Comparison of ENCODE assay signal across 1 cellular context in the genomic region with DNA sequence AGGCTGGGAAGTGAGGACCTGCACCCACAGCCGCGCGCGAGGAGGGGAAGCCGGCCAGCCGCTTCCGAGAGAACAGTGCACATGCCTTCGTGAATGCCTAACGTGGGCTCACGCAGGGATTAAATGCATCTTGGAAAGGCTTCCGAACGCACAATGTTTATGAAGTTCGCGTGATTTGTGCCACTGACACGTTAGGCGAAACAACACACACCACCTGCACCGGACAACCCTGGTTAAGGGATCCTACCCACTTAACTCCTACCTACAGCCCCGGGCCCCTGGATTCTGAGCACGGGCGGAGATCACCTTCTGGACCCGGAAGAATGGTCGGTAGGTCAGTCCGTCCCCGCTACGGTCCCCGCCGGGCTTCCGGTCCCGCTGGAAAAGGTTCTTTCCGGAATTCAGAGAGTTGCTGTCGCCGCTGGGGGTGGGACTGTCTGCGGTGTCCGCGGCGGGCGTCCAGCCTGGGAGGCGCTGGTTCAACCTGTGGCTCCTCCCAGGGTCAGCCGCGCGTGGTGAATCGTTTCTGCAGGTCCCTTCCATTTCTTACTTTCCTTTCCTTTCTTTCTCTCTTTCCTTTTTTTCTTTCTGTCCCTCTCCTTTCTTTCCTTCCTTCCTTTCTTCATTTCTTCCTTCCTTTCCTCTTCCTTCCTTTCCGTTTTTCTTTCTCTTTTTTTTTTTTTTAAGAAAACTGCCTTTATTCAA.
TF ChIP-seq lines count a peak whose summit lies in the region.

A gene with protein sequence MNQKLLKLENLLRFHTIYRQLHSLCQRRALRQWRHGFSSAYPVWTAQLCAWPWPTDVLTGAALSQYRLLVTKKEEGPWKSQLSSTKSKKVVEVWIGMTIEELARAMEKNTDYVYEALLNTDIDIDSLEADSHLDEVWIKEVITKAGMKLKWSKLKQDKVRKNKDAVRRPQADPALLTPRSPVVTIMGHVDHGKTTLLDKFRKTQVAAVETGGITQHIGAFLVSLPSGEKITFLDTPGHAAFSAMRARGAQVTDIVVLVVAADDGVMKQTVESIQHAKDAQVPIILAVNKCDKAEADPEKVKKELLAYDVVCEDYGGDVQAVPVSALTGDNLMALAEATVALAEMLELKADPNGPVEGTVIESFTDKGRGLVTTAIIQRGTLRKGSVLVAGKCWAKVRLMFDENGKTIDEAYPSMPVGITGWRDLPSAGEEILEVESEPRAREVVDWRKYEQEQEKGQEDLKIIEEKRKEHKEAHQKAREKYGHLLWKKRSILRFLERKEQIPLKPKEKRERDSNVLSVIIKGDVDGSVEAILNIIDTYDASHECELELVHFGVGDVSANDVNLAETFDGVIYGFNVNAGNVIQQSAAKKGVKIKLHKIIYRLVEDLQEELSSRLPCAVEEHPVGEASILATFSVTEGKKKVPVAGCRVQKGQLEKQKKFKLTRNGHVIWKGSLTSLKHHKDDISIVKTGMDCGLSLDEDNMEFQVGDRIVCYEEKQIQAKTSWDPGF (minus strand): TSS at position 325 of the 705 bp plus-strand sequence. CDS start 5,373 bp downstream, outside the sequence.

TF ChIP-seq in HepG2, 621 proteins besides CTCF, POLR2A, EP300 and RAD21 (continued from another document and continues in another):
- TF ChIP-seq ATF2 (CRISPR knock-in tag; IDR thresholded peaks at IDR 0.05) (peak; percentile 96), NBN (conservative IDR thresholded peaks at IDR 0.05) (no peak), FIP1L1 (IDR thresholded peaks at IDR 0.05; ENCODE audit: borderline replicate concordance, insufficient read depth, low read depth, low read length) (no peak), ZNF678 (CRISPR knock-in tag; IDR thresholded peaks at IDR 0.05) (peak; percentile 98), CSRNP2 (CRISPR knock-in tag; conservative IDR thresholded peaks at IDR 0.05; ENCODE audit: low read depth) (no peak), KLF6 (CRISPR knock-in tag; IDR thresholded peaks at IDR 0.05) (peak; percentile 90; the same call in 1 of the 2 replicates), ZNF562 (CRISPR knock-in tag; IDR thresholded peaks at IDR 0.05; ENCODE audit: borderline replicate concordance) (no peak), ZSCAN29 (CRISPR knock-in tag; conservative IDR thresholded peaks at IDR 0.05) (peak; percentile 92; the same call in 1 of the 2 replicates), RFX3 (CRISPR knock-in tag; IDR thresholded peaks at IDR 0.05) (0 out of 2 replicates have a peak, but pooled peaks have one; percentile 43), PREB (CRISPR knock-in tag; IDR thresholded peaks at IDR 0.05) (no peak), ZNF687 (CRISPR knock-in tag; IDR thresholded peaks at IDR 0.05) (peak; percentile 98), CREB3 (CRISPR knock-in tag; IDR thresholded peaks at IDR 0.05) (peak; percentile 77; the same call in 1 of the 2 replicates), ZNF572 (CRISPR knock-in tag; IDR thresholded peaks at IDR 0.05) (peak; percentile 92; the same call in 1 of the 2 replicates), ZNF766 (CRISPR knock-in tag; IDR thresholded peaks at IDR 0.05; ENCODE audit: borderline replicate concordance) (peak; percentile 99), TOPORS (CRISPR knock-in tag; IDR thresholded peaks at IDR 0.05) (peak; percentile 98), ZMYM4 (CRISPR knock-in tag; IDR thresholded peaks at IDR 0.05) (peak; percentile 99), E2F2 (CRISPR knock-in tag; IDR thresholded peaks at IDR 0.05; ENCODE audit: borderline replicate concordance) (peak; percentile 74; the same call in 1 of the 2 replicates)
- TF ChIP-seq, protein P1, sequence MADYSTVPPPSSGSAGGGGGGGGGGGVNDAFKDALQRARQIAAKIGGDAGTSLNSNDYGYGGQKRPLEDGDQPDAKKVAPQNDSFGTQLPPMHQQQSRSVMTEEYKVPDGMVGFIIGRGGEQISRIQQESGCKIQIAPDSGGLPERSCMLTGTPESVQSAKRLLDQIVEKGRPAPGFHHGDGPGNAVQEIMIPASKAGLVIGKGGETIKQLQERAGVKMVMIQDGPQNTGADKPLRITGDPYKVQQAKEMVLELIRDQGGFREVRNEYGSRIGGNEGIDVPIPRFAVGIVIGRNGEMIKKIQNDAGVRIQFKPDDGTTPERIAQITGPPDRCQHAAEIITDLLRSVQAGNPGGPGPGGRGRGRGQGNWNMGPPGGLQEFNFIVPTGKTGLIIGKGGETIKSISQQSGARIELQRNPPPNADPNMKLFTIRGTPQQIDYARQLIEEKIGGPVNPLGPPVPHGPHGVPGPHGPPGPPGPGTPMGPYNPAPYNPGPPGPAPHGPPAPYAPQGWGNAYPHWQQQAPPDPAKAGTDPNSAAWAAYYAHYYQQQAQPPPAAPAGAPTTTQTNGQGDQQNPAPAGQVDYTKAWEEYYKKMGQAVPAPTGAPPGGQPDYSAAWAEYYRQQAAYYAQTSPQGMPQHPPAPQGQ (CRISPR knock-in tag; IDR thresholded peaks at IDR 0.05; ENCODE audit: borderline replicate concordance), result no peak; the same call in 1 of the 2 replicates
- TF ChIP-seq, protein P2, sequence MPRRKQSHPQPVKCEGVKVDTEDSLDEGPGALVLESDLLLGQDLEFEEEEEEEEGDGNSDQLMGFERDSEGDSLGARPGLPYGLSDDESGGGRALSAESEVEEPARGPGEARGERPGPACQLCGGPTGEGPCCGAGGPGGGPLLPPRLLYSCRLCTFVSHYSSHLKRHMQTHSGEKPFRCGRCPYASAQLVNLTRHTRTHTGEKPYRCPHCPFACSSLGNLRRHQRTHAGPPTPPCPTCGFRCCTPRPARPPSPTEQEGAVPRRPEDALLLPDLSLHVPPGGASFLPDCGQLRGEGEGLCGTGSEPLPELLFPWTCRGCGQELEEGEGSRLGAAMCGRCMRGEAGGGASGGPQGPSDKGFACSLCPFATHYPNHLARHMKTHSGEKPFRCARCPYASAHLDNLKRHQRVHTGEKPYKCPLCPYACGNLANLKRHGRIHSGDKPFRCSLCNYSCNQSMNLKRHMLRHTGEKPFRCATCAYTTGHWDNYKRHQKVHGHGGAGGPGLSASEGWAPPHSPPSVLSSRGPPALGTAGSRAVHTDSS (CRISPR knock-in tag; conservative IDR thresholded peaks at IDR 0.05), result no peak
- TF ChIP-seq, protein P3, sequence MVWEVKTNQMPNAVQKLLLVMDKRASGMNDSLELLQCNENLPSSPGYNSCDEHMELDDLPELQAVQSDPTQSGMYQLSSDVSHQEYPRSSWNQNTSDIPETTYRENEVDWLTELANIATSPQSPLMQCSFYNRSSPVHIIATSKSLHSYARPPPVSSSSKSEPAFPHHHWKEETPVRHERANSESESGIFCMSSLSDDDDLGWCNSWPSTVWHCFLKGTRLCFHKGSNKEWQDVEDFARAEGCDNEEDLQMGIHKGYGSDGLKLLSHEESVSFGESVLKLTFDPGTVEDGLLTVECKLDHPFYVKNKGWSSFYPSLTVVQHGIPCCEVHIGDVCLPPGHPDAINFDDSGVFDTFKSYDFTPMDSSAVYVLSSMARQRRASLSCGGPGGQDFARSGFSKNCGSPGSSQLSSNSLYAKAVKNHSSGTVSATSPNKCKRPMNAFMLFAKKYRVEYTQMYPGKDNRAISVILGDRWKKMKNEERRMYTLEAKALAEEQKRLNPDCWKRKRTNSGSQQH (CRISPR knock-in tag; IDR thresholded peaks at IDR 0.05; ENCODE audit: low read depth), result peak; percentile 48; the same call in 1 of the 2 replicates
- TF ChIP-seq, protein P4, sequence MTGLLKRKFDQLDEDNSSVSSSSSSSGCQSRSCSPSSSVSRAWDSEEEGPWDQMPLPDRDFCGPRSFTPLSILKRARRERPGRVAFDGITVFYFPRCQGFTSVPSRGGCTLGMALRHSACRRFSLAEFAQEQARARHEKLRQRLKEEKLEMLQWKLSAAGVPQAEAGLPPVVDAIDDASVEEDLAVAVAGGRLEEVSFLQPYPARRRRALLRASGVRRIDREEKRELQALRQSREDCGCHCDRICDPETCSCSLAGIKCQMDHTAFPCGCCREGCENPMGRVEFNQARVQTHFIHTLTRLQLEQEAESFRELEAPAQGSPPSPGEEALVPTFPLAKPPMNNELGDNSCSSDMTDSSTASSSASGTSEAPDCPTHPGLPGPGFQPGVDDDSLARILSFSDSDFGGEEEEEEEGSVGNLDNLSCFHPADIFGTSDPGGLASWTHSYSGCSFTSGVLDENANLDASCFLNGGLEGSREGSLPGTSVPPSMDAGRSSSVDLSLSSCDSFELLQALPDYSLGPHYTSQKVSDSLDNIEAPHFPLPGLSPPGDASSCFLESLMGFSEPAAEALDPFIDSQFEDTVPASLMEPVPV (CRISPR knock-in tag; IDR thresholded peaks at IDR 0.05), result peak; percentile 90
- TF ChIP-seq, protein P5, sequence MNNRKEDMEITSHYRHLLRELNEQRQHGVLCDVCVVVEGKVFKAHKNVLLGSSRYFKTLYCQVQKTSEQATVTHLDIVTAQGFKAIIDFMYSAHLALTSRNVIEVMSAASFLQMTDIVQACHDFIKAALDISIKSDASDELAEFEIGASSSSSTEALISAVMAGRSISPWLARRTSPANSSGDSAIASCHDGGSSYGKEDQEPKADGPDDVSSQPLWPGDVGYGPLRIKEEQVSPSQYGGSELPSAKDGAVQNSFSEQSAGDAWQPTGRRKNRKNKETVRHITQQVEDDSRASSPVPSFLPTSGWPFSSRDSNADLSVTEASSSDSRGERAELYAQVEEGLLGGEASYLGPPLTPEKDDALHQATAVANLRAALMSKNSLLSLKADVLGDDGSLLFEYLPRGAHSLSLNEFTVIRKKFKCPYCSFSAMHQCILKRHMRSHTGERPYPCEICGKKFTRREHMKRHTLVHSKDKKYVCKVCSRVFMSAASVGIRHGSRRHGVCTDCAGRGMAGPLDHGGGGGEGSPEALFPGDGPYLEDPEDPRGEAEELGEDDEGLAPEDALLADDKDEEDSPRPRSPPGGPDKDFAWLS (CRISPR knock-in tag; IDR thresholded peaks at IDR 0.05; ENCODE audit: borderline replicate concordance), result peak; percentile 92; the same call in 1 of the 2 replicates
